ENCODE assay signal across 24 cellular contexts in the genomic region with DNA sequence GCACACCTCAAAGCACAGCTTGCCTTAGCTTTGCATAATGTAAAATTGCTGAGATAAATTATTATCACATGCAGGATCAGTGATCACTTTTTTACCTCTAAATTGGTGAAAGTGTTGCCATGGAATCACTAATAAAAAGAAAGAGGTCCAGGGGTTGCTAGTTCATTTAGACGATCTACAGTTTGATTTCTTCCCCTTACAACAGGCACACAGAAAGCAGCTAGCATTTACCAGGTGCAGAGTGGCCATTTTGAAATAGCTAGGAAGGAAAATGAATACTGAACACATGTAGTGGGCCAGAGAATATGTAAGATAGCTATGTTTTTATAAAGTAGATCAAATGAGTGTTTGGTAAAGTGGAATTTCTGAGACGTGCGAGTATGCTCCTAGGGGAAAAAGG.
"Had no signal": no experiment of that assay in that cellular context is flagged by ENCODE, and none has a peak within 500 bp of the region (broad histone marks: within the 10 kb centered on the region; RNA-seq: fewer than 3 reads in every experiment).

No MANE protein-coding gene starts in this region.

- H3K9me3 ChIP-seq: heart right ventricle, neutrophil, pancreas, psoas muscle, thoracic aorta, vagina had no signal

- H3K4me1 Mint-ChIP-seq: activated B cell treated with CpG ODN at 0.5 μM for 24 hours; activated CD4-positive, alpha-beta T cell treated with anti-CD3 and anti-CD28 coated beads for 36 hours; naive B cell had no signal

- H3K36me3 Mint-ChIP-seq: activated naive CD8-positive, alpha-beta T cell; naive B cell; type B pancreatic cell had no signal

- H3K27me3 Mint-ChIP-seq: activated naive CD8-positive, alpha-beta T cell; type B pancreatic cell had no signal

- H3K4me3 Mint-ChIP-seq: activated B cell treated with CpG ODN at 0.5 μM for 24 hours; activated CD4-positive, alpha-beta T cell treated with anti-CD3 and anti-CD28 coated beads for 36 hours; activated naive CD8-positive, alpha-beta T cell; activated T-cell treated with anti-CD3 and anti-CD28 coated beads, Interleukin-2, amount 50 U/mL, for 4 hours; naive B cell; type B pancreatic cell had no signal

- H3K27ac Mint-ChIP-seq: activated B cell treated with CpG ODN at 0.5 μM for 24 hours; activated CD4-positive, alpha-beta T cell treated with anti-CD3 and anti-CD28 coated beads for 36 hours; activated naive CD8-positive, alpha-beta T cell; activated T-helper 2 cell treated with anti-CD3 and anti-CD28 coated beads, Interferon-gamma antibody, Interleukin-2, Interleukin-4, amounts not matched to agents 10 μg/mL and 5 μg/mL and 100 μg/mL, durations not matched to agents 14 hours and 24 hours and 36 hours; type B pancreatic cell had no signal

- ATAC-seq: activated CD4-positive, alpha-beta T cell treated with anti-CD3 and anti-CD28 coated beads for 36 hours; activated T-cell treated with anti-CD3 and anti-CD28 coated beads, Interleukin-2, amount 50 U/mL, for 4 hours; heart right ventricle; left lobe of liver; psoas muscle; right cardiac atrium had no signal

- H3K9me3 Mint-ChIP-seq: activated B cell treated with CpG ODN at 0.5 μM for 24 hours; activated T-cell treated with anti-CD3 and anti-CD28 coated beads, Interleukin-2, amount 50 U/mL, for 4 hours; activated T-helper 2 cell treated with anti-CD3 and anti-CD28 coated beads, Interferon-gamma antibody, Interleukin-2, Interleukin-4, amounts not matched to agents 10 μg/mL and 5 μg/mL and 100 μg/mL, durations not matched to agents 14 hours and 24 hours and 36 hours; type B pancreatic cell had no signal

- H3K36me3 ChIP-seq: heart right ventricle, neutrophil, pancreas, thoracic aorta, vagina had no signal

- H3K4me1 ChIP-seq: heart right ventricle, pancreas, psoas muscle, vagina had no signal

- H3K4me3 ChIP-seq: coronary artery, heart right ventricle, lung, pancreas, psoas muscle, thoracic aorta, vagina had no signal

- H3K27me3 ChIP-seq: heart right ventricle, neutrophil, pancreas, vagina had no signal

- DNase-seq: activated B cell treated with CpG ODN at 0.5 μM for 24 hours; activated CD4-positive, alpha-beta T cell treated with anti-CD3 and anti-CD28 coated beads for 36 hours; activated CD4-positive, alpha-beta T cell treated with anti-CD3 and anti-CD28 coated beads, Interleukin-2, amount 50 U/mL, for 48 hours; activated CD8-positive, alpha-beta memory T cell treated with anti-CD3 and anti-CD28 coated beads, Interleukin-2, amount 50 U/mL, for 48 hours; activated naive CD4-positive, alpha-beta T cell; activated T-cell treated with anti-CD3 and anti-CD28 coated beads, Interleukin-2, amount 50 U/mL, for 4 hours; cerebellar nuclear complex; heart right ventricle; naive B cell; pancreas; psoas muscle; right cardiac atrium; stimulated activated CD4-positive, alpha-beta T cell treated with anti-CD3 and anti-CD28 coated beads, Interleukin-4, amount 100 ng/mL, for 24 hours; stimulated activated naive CD4-positive, alpha-beta T cell treated with Interleukin-2 at 50 U/mL for 16 hours; T-helper 9 cell had no signal

- H3K27ac ChIP-seq: coronary artery, heart right ventricle, neutrophil, pancreas, psoas muscle, thoracic aorta, vagina had no signal
